ENCODE assay signal across 22 cellular contexts in the genomic region with DNA sequence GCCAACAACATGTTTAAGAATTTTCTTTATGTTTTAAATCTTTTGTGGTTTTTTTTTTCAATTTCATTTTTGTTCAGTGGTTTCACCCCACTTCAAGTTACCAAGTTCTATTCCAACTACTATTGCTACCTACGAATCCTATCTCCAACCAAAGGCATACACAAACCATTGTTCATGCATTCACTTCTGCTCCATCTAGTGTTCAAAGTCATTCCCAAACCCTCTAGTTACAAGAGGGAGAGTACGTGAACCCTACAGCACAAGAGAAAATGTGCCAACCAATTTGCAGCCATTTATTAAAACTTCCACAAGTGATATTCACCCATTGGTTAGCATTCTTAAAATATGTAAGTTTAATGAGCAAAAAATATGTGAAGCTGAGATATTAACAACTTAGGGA.
DNase-seq lines count a peak whose midpoint lies in the region; TF ChIP-seq lines count a peak whose summit lies in the region.
"Had no signal": no experiment of that assay in that cellular context is flagged by ENCODE, and none has a peak within 500 bp of the region (broad histone marks: within the 10 kb centered on the region; RNA-seq: fewer than 3 reads in every experiment).

No MANE protein-coding gene starts in this region.

- H3K4me3 ChIP-seq in choroid plexus epithelial cell (ENCODE audit: low read depth, low read length) (no peak overlapping the region), retinal pigment epithelial cell (ENCODE audit: low read length) (no peak overlapping the region)
- H3K4me3 ChIP-seq: cardiac muscle cell, gastrocnemius medialis, PC-9, SJCRH30, spleen had no signal

- DNase-seq in NCI-H82 (lab: John Stamatoyannopoulos, UW) (peak; percentile 12), NCI-H82 treated with DMSO at 0.1 percent for 48 hours (lab: John Stamatoyannopoulos, UW; ENCODE audit: unreplicated experiment) (no peak), SK-MEL-5 (ENCODE audit: low read depth, low spot score) (peak; percentile 28), choroid plexus epithelial cell (ENCODE audit: low read depth) (peak; percentile 52), retinal pigment epithelial cell (ENCODE audit: low read depth) (no peak), GM03348 (ENCODE audit: low spot score) (no peak), hypothalamus (lab: John Stamatoyannopoulos, UW) (no peak), NCI-H748 treated with DMSO at 0.1 percent for 48 hours (lab: John Stamatoyannopoulos, UW) (no peak)
- DNase-seq: ACHN; activated CD8-positive, alpha-beta memory T cell treated with anti-CD3 and anti-CD28 coated beads, Interleukin-2, amount 10 ng/mL, durations not matched to agents 7 days and 5 days; activated effector memory CD4-positive, alpha-beta T cell treated with Interleukin-2 at 50 U/mL for 16 hours; CD4-positive, CD25-positive, alpha-beta regulatory T cell; gastrocnemius medialis; IMR-90; left cardiac atrium; NCI-H187 treated with DMSO at 0.1 percent for 48 hours; NCI-H524 treated with DMSO at 0.1 percent for 48 hours; PC-9; SJCRH30; spleen; stimulated activated CD4-positive, alpha-beta T cell treated with anti-CD3 and anti-CD28 coated beads, Interleukin-4, amount 100 ng/mL, for 4 hours had no signal

- in situ Hi-C loops in SK-MEL-5 (cut with HindIII; ENCODE audit: low pct_unique_long_range_greater_than_20kb, low sequenced_read_pairs): no loop called here

- TF ChIP-seq CTCF in choroid plexus epithelial cell (conservative IDR thresholded peaks at IDR 0.05; ENCODE audit: low read depth, low read length) (peak; percentile 51), retinal pigment epithelial cell (conservative IDR thresholded peaks at IDR 0.05; ENCODE audit: low read depth, low read length) (peak; percentile 21)

Comparison
In these comparisons a context has a peak if more than half of its experiments do, and no peak if none do; other contexts are left out.
1. DNase-seq: peak in NCI-H82 (single experiment), SK-MEL-5 (single experiment) and choroid plexus epithelial cell (single experiment); none in NCI-H82 treated with DMSO at 0.1 percent for 48 hours (single experiment), retinal pigment epithelial cell (single experiment), GM03348 (single experiment), hypothalamus (0 of 51) and NCI-H748 treated with DMSO at 0.1 percent for 48 hours (single experiment).